Comparison of ENCODE assay signal across 9 cellular contexts in the genomic region with DNA sequence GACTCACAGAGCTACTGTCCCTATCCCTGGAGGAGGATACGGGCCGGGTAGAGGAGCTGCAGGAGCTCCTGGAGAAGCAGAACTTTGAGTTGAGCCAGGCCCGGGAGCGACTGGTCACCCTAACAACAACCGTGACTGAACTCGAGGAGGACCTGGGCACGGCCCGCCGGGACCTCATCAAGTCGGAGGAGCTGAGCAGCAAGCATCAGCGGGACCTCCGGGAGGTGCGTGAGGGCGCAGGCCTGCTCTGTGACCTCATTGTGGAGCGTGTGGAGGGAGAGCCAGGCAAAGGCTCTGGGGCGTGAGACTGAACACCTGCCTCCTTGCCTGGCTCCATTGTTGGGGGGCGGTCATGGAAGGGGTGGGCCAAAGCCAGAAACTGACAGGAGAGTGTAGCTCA. TPM values are rescaled to one million over a fixed set of nuclear protein-coding genes. Genes with fewer than 3 reads are reported as not detected.
"Had no signal": no experiment of that assay in that cellular context is flagged by ENCODE, and none has a peak within 500 bp of the region (broad histone marks: within the 10 kb centered on the region; RNA-seq: fewer than 3 reads in every experiment).

No MANE protein-coding gene starts in this region.

- H3K4me3 Mint-ChIP-seq: H9 had no signal

- H2AFZ ChIP-seq: GM23248 had no signal

- DNase-seq: GM23248, GOT3, H9, HCEC 1CT, KG1 had no signal

- H3K9ac ChIP-seq: GM23248 had no signal

- ATAC-seq: K562 had no signal

- H3K9me3 Mint-ChIP-seq: H9 had no signal

- H3K4me3 ChIP-seq: GM23248, K562 had no signal

- H3K27ac ChIP-seq: GM23248 had no signal

- FAIRE-seq: H54, HTR-8/SVneo, K562 had no signal

RNA-seq across cellular contexts. Expression of gene MYOG, which starts 40.5 kb away (rescaled TPM):
- total RNA-seq: GM23248, H9, HT-29, K562 had no signal
- polyA plus RNA-seq: GM23248, K562 had no signal
